In genomic region chr6:37818536-37819176, GRCh38 we compare ENCODE assay signal across 8 cellular contexts. TPM values are rescaled to one million over a fixed set of nuclear protein-coding genes. Genes with fewer than 3 reads are reported as not detected.
DNase-seq lines count a peak whose midpoint lies in the region; ATAC-seq and TF ChIP-seq lines count a peak whose summit lies in the region.

No MANE protein-coding gene starts in this region.

- peaks cover 11% of the 10 kb centered on the region; the same call in 1 of the 2 replicates for H3K79me2 ChIP-seq in Karpas-422 (ENCODE audit: low read length)

- no peak for TF ChIP-seq CTCF in testis (IDR thresholded peaks at IDR 0.05)

- H3K4me1 ChIP-seq in Karpas-422 (ENCODE audit: low read length) (peaks cover 18% of the 10 kb centered on the region), testis (peaks cover 31% of the 10 kb centered on the region)

- peaks cover 3% of the 10 kb centered on the region for H3K36me3 Mint-ChIP-seq in activated naive CD4-positive, alpha-beta T cell treated with anti-CD3 and anti-CD28 coated beads for 36 hours (ENCODE audit: low read depth)

- peak; percentile 1 for TF ChIP-seq POLR2A in testis (IDR thresholded peaks at IDR 0.05)

- WGBS in testis, 2 donors, result 1% methylated on average over 19 to 27 of the region's 27 CpGs

- H3K36me3 ChIP-seq in Karpas-422 (ENCODE audit: insufficient read depth, low read length) (no peaks in the 10 kb centered on the region), testis (ENCODE audit: low read depth, missing control alignments) (no peaks in the 10 kb centered on the region)

- CTCF ChIA-PET in activated naive CD4-positive, alpha-beta T cell treated with anti-CD3 and anti-CD28 coated beads for 36 hours (lab: Charles Lee), result interaction anchor here (0.6 to 2.2 kb wide), 6 partner anchors 13 to 63 kb away, joined by 3 to 8 read pairs (median 4); no protein-coding TSS in a partner anchor

- H3K4me3 ChIP-seq in Karpas-422 (ENCODE audit: low read length) (peak overlapping the region; percentile 73), testis (peak overlapping the region; percentile 89 to 95)

- H3K9me3 ChIP-seq in Karpas-422 (ENCODE audit: low read length) (no peaks in the 10 kb centered on the region), testis (no peaks in the 10 kb centered on the region)

- H3K4me1 Mint-ChIP-seq in activated naive CD4-positive, alpha-beta T cell treated with anti-CD3 and anti-CD28 coated beads for 36 hours (ENCODE audit: low read depth), result peaks cover 50% of the 10 kb centered on the region

- H4K20me1 ChIP-seq in Karpas-422 (ENCODE audit: insufficient read depth, low read depth, low read length), result peaks cover 31% of the 10 kb centered on the region; the same call in 1 of the 2 replicates

- H3K9ac ChIP-seq in Karpas-422 (ENCODE audit: low read length), result peak overlapping the region; percentile 80

- intact Hi-C loops in activated naive CD4-positive, alpha-beta T cell treated with anti-CD3 and anti-CD28 coated beads for 36 hours (cut with micrococcal nuclease), result loop anchor here (1.0 to 10.0 kb wide), 6 partner anchors 27 to 854 kb away; partner anchors contain the start of gene CMTR1
- intact Hi-C loops in testis (cut with DNase I; ENCODE audit: low total_unique reads), result no loop called here

- H2AFZ ChIP-seq in Karpas-422 (ENCODE audit: low read length), result peak overlapping the region; percentile 91

- H3K9me2 ChIP-seq in Karpas-422 (replicated peaks; ENCODE audit: insufficient read depth, low read length), result no peaks in the 10 kb centered on the region

- DNase-seq in ELF-1 (ENCODE audit: low read depth, low spot score) (peak; percentile 98), Karpas-422 (peak; percentile 98), RPMI8226 (peak; percentile 99), germinal center (ENCODE audit: low spot score) (peak; percentile 97), nucleus accumbens (lab: John Stamatoyannopoulos, UW) (peak in 55 of 56 donors; percentile 71 to 100 (median 96)), testis (peak; percentile 97)
- DNase-seq in activated naive CD4-positive, alpha-beta T cell treated with anti-CD3 and anti-CD28 coated beads for 36 hours, result peak; percentile 98

- H3K27ac Mint-ChIP-seq in activated naive CD4-positive, alpha-beta T cell treated with anti-CD3 and anti-CD28 coated beads for 36 hours, result peak overlapping the region; percentile 98

- no peaks in the 10 kb centered on the region for H3K27me3 Mint-ChIP-seq in activated naive CD4-positive, alpha-beta T cell treated with anti-CD3 and anti-CD28 coated beads for 36 hours (ENCODE audit: low read depth)

- H3K4me3 Mint-ChIP-seq in activated naive CD4-positive, alpha-beta T cell treated with anti-CD3 and anti-CD28 coated beads for 36 hours, result peak overlapping the region; percentile 92

- H3K27ac ChIP-seq in Karpas-422 (ENCODE audit: low read length) (no peak overlapping the region; the same call in 1 of the 2 replicates), testis (peak overlapping the region; percentile 98 to 99)

- H3K27me3 ChIP-seq in Karpas-422 (ENCODE audit: low read length), result no peaks in the 10 kb centered on the region
- H3K27me3 ChIP-seq in testis, result no peaks in the 10 kb centered on the region

- peak overlapping the region; percentile 88 for H3K4me2 ChIP-seq in Karpas-422 (ENCODE audit: low read depth, low read length, poor library complexity, severe bottlenecking)

- ATAC-seq in GM21825 (IDR thresholded peaks at IDR 0.05; ENCODE audit: unreplicated experiment), result peak; percentile 61

- H3K9me3 Mint-ChIP-seq in activated naive CD4-positive, alpha-beta T cell treated with anti-CD3 and anti-CD28 coated beads for 36 hours, result no peaks in the 10 kb centered on the region

RNA-seq across cellular contexts. Expression of gene ZFAND3, which starts 0.9 kb away (rescaled TPM):
- 4.0 and 6.6 TPM in 2 replicates for total RNA-seq in Karpas-422 (2014; rRNA removed; shearing (Covaris generic); ENCODE audit: low replicate concordance)
- 10 to 100 TPM; 33.6 to 35.3 TPM for total RNA-seq in activated naive CD4-positive, alpha-beta T cell treated with anti-CD3 and anti-CD28 coated beads for 36 hours
- 100 to 1,000 TPM; 104 to 109 TPM for total RNA-seq in testis
- 329 TPM for polyA plus RNA-seq in testis (ENCODE audit: insufficient read depth, low read depth, low replicate concordance)
